In genomic region chr19:21901861-21902260, GRCh38 we compare ENCODE assay signal across 27 cellular contexts.
"Had no signal": no experiment of that assay in that cellular context is flagged by ENCODE, and none has a peak within 500 bp of the region (broad histone marks: within the 10 kb centered on the region; RNA-seq: fewer than 3 reads in every experiment).

No MANE protein-coding gene starts in this region.

- FAIRE-seq: colon, endometrium, endothelial cell of umbilical vein, frontal cortex had no signal

- H3K9me3 ChIP-seq: colonic mucosa, gastrocnemius medialis had no signal

- H3K4me1 ChIP-seq: colonic mucosa, esophagus muscularis mucosa, esophagus squamous epithelium, foreskin keratinocyte, gastrocnemius medialis, gastroesophageal sphincter had no signal

- H3K27me3 ChIP-seq: colonic mucosa, dorsolateral prefrontal cortex, esophagus muscularis mucosa, esophagus squamous epithelium, foreskin keratinocyte, gastrocnemius medialis, gastroesophageal sphincter, heart left ventricle, heart right ventricle had no signal

- ATAC-seq: effector memory CD8-positive, alpha-beta T cell; esophagus mucosa; foreskin keratinocyte; gastrocnemius medialis; gastroesophageal sphincter; heart left ventricle; heart right ventricle had no signal

- H3K36me3 ChIP-seq: colonic mucosa, esophagus muscularis mucosa, esophagus squamous epithelium, gastrocnemius medialis, gastroesophageal sphincter, heart left ventricle, heart right ventricle had no signal

- DNase-seq: colonic mucosa; cortex of kidney; dermis blood vessel endothelial cell; dorsolateral prefrontal cortex; effector CD4-positive, alpha-beta T cell; effector CD8-positive, alpha-beta T cell; effector memory CD4-positive, alpha-beta T cell; effector memory CD8-positive, alpha-beta T cell; endodermal cell; erythroblast; esophagus squamous epithelium; foreskin fibroblast; foreskin keratinocyte; foreskin melanocyte; gastrocnemius medialis; glutamatergic neuron; heart left ventricle; heart right ventricle had no signal

- H3K27ac ChIP-seq: colonic mucosa, coronary artery, dorsolateral prefrontal cortex, epithelial cell of prostate, esophagus muscularis mucosa, esophagus squamous epithelium, foreskin keratinocyte, gastrocnemius medialis, gastroesophageal sphincter, heart left ventricle, heart right ventricle had no signal

- H3K4me3 ChIP-seq: colonic mucosa, coronary artery, dorsolateral prefrontal cortex, esophagus muscularis mucosa, esophagus squamous epithelium, gastrocnemius medialis, gastroesophageal sphincter, heart left ventricle, heart right ventricle had no signal
